Comparison of ENCODE assay signal across 35 cellular contexts in the genomic region with DNA sequence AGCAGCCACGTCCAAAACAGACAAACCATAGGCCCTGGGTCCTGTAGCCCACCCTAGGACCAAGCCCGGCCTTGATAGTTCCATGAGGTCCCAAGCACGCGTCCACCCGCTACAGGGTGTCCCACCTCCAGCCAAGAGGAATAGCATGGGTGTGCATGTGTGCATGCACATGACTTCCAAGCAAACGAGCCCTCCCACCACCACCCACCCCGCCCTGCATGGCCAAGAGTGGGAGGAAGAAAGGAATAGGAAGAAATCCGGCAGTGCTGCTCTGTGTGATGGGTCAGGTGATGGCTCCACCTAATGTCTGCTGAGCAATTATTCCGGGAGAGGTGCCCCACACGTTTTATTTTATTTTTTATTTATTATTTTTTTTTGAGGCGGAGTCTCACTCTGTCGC.
"Had no signal": no experiment of that assay in that cellular context is flagged by ENCODE, and none has a peak within 500 bp of the region (broad histone marks: within the 10 kb centered on the region; RNA-seq: fewer than 3 reads in every experiment).

No MANE protein-coding gene starts in this region.

- H3K27ac ChIP-seq: adrenal gland, body of pancreas, brain microvascular endothelial cell, breast epithelium, VCaP had no signal

- H3K4me1 ChIP-seq: adrenal gland, body of pancreas, breast epithelium had no signal

- H3K4me3 Mint-ChIP-seq: activated B cell treated with CpG ODN at 0.5 μM for 24 hours; activated CD4-positive, alpha-beta memory T cell treated with anti-CD3 and anti-CD28 coated beads for 36 hours; activated CD4-positive, alpha-beta T cell treated with anti-CD3 and anti-CD28 coated beads, Interleukin-2, amount 10 ng/mL, durations not matched to agents 24 days and 14 days; activated CD8-positive, alpha-beta T cell treated with anti-CD3 and anti-CD28 coated beads for 36 hours; activated naive CD4-positive, alpha-beta T cell treated with anti-CD3 and anti-CD28 coated beads for 36 hours; activated naive CD8-positive, alpha-beta T cell treated with anti-CD3 and anti-CD28 coated beads for 36 hours; activated T-cell treated with anti-CD3 and anti-CD28 coated beads, Interleukin-2, amount 50 U/mL, for 4 hours; activated T-cell treated with anti-CD3 and anti-CD28 coated beads, Interleukin-2, amount 50 U/mL, for 72 hours; activated T-helper 1 cell treated with anti-CD3 and anti-CD28 coated beads, Interleukin-12 subunit alpha, Interleukin-12 subunit beta, Interleukin-2, Interleukin-4 antibody, amounts not matched to agents 30 ng/mL and 10 ng/mL and 1 ng/mL, durations not matched to agents 14 hours and 24 hours and 36 hours; activated T-helper 17 cell treated with anti-CD3 and anti-CD28 coated beads, Interleukin-2, amount 50 U/mL, for 72 hours; T-helper 1 cell treated with Interleukin-12 subunit alpha and Interleukin-12 subunit beta and Interleukin-4 antibody, amounts not matched to agents 30 μg/mL and 1 μg/mL, for 36 hours; T-helper 2 cell treated with Interferon-gamma antibody and Interleukin-4, amounts not matched to agents 5 μg/mL and 100 μg/mL, for 36 hours had no signal

- H3K9me3 ChIP-seq: adrenal gland, body of pancreas, breast epithelium had no signal

- ATAC-seq: activated CD8-positive, alpha-beta T cell treated with anti-CD3 and anti-CD28 coated beads for 36 hours; activated naive CD4-positive, alpha-beta T cell treated with anti-CD3 and anti-CD28 coated beads, Interleukin-2, amount 50 U/mL, for 72 hours; activated T-cell treated with anti-CD3 and anti-CD28 coated beads, Interleukin-2, amount 50 U/mL, for 4 hours; activated T-cell treated with anti-CD3 and anti-CD28 coated beads, Interleukin-2, amount 50 U/mL, for 72 hours; activated T-helper 17 cell treated with anti-CD3 and anti-CD28 coated beads, Interleukin-2, amount 50 U/mL, for 72 hours; body of pancreas had no signal

- H3K27ac Mint-ChIP-seq: activated B cell treated with CpG ODN at 0.5 μM for 24 hours; activated CD4-positive, alpha-beta memory T cell treated with anti-CD3 and anti-CD28 coated beads for 36 hours; activated CD4-positive, alpha-beta T cell treated with anti-CD3 and anti-CD28 coated beads, Interleukin-2, amount 10 ng/mL, durations not matched to agents 24 days and 14 days; activated CD8-positive, alpha-beta T cell treated with anti-CD3 and anti-CD28 coated beads for 36 hours; activated naive CD4-positive, alpha-beta T cell treated with anti-CD3 and anti-CD28 coated beads for 36 hours; activated naive CD4-positive, alpha-beta T cell treated with anti-CD3 and anti-CD28 coated beads, Interleukin-2, amount 50 U/mL, for 72 hours; activated naive CD8-positive, alpha-beta T cell treated with anti-CD3 and anti-CD28 coated beads for 36 hours; activated T-cell treated with anti-CD3 and anti-CD28 coated beads, Interleukin-2, amount 50 U/mL, for 72 hours; activated T-helper 1 cell treated with anti-CD3 and anti-CD28 coated beads, Interleukin-12 subunit alpha, Interleukin-12 subunit beta, Interleukin-2, Interleukin-4 antibody, amounts not matched to agents 30 ng/mL and 10 ng/mL and 1 ng/mL, durations not matched to agents 14 hours and 24 hours and 36 hours; activated T-helper 17 cell treated with anti-CD3 and anti-CD28 coated beads, Interleukin-2, amount 50 U/mL, for 72 hours; T-helper 1 cell treated with Interleukin-12 subunit alpha and Interleukin-12 subunit beta and Interleukin-4 antibody, amounts not matched to agents 30 μg/mL and 1 μg/mL, for 36 hours; T-helper 2 cell treated with Interferon-gamma antibody and Interleukin-4, amounts not matched to agents 5 μg/mL and 100 μg/mL, for 36 hours had no signal

- H3K27me3 Mint-ChIP-seq: activated CD4-positive, alpha-beta memory T cell treated with anti-CD3 and anti-CD28 coated beads for 36 hours; activated CD4-positive, alpha-beta T cell treated with anti-CD3 and anti-CD28 coated beads, Interleukin-2, amount 10 ng/mL, durations not matched to agents 24 days and 14 days; activated CD8-positive, alpha-beta T cell treated with anti-CD3 and anti-CD28 coated beads for 36 hours; activated naive CD8-positive, alpha-beta T cell treated with anti-CD3 and anti-CD28 coated beads for 36 hours; activated T-helper 17 cell treated with anti-CD3 and anti-CD28 coated beads, Interleukin-2, amount 50 U/mL, for 72 hours had no signal

- H3K9me3 Mint-ChIP-seq: activated B cell treated with CpG ODN at 0.5 μM for 24 hours; activated CD4-positive, alpha-beta memory T cell treated with anti-CD3 and anti-CD28 coated beads for 36 hours; activated CD4-positive, alpha-beta T cell treated with anti-CD3 and anti-CD28 coated beads, Interleukin-2, amount 10 ng/mL, durations not matched to agents 24 days and 14 days; activated CD8-positive, alpha-beta T cell treated with anti-CD3 and anti-CD28 coated beads for 36 hours; activated naive CD4-positive, alpha-beta T cell treated with anti-CD3 and anti-CD28 coated beads for 36 hours; activated naive CD4-positive, alpha-beta T cell treated with anti-CD3 and anti-CD28 coated beads, Interleukin-2, amount 50 U/mL, for 72 hours; activated naive CD8-positive, alpha-beta T cell treated with anti-CD3 and anti-CD28 coated beads for 36 hours; activated T-cell treated with anti-CD3 and anti-CD28 coated beads, Interleukin-2, amount 50 U/mL, for 4 hours; activated T-cell treated with anti-CD3 and anti-CD28 coated beads, Interleukin-2, amount 50 U/mL, for 72 hours; activated T-helper 1 cell treated with anti-CD3 and anti-CD28 coated beads, Interleukin-12 subunit alpha, Interleukin-12 subunit beta, Interleukin-2, Interleukin-4 antibody, amounts not matched to agents 30 ng/mL and 10 ng/mL and 1 ng/mL, durations not matched to agents 14 hours and 24 hours and 36 hours; activated T-helper 17 cell treated with anti-CD3 and anti-CD28 coated beads, Interleukin-2, amount 50 U/mL, for 72 hours; T-helper 1 cell treated with Interleukin-12 subunit alpha and Interleukin-12 subunit beta and Interleukin-4 antibody, amounts not matched to agents 30 μg/mL and 1 μg/mL, for 36 hours; T-helper 2 cell treated with Interferon-gamma antibody and Interleukin-4, amounts not matched to agents 5 μg/mL and 100 μg/mL, for 36 hours had no signal

- H3K36me3 Mint-ChIP-seq: activated CD4-positive, alpha-beta memory T cell treated with anti-CD3 and anti-CD28 coated beads for 36 hours; activated naive CD4-positive, alpha-beta T cell treated with anti-CD3 and anti-CD28 coated beads, Interleukin-2, amount 50 U/mL, for 72 hours; activated naive CD8-positive, alpha-beta T cell treated with anti-CD3 and anti-CD28 coated beads for 36 hours had no signal

- DNase-seq: activated B cell treated with CpG ODN at 0.5 μM for 24 hours; activated CD4-positive, alpha-beta memory T cell treated with anti-CD3 and anti-CD28 coated beads for 36 hours; activated CD4-positive, alpha-beta T cell treated with anti-CD3 and anti-CD28 coated beads for 4 hours; activated CD4-positive, alpha-beta T cell treated with anti-CD3 and anti-CD28 coated beads, Interleukin-2, amount 10 ng/mL, durations not matched to agents 24 days and 14 days; activated CD4-positive, alpha-beta T cell treated with anti-CD3 and anti-CD28 coated beads, Interleukin-2, amount 50 U/mL, for 1 hour; activated CD4-positive, alpha-beta T cell treated with anti-CD3 and anti-CD28 coated beads, Interleukin-2, amount 50 U/mL, for 4 hours; activated CD4-positive, CD25-positive, alpha-beta regulatory T cell treated with anti-CD3 and anti-CD28 coated beads, Interleukin-2, amount 50 U/mL, for 72 hours; activated CD8-positive, alpha-beta memory T cell treated with anti-CD3 and anti-CD28 coated beads, Interleukin-2, amount 50 U/mL, for 4 hours; activated CD8-positive, alpha-beta T cell treated with anti-CD3 and anti-CD28 coated beads for 36 hours; activated effector memory CD4-positive, alpha-beta T cell treated with anti-CD3 and anti-CD28 coated beads, Interleukin-2, amount 50 U/mL, for 16 hours; activated gamma-delta T cell treated with Interleukin-2 at 50 U/mL for 16 hours; activated naive CD4-positive, alpha-beta T cell; activated naive CD4-positive, alpha-beta T cell treated with anti-CD3 and anti-CD28 coated beads for 36 hours; activated naive CD4-positive, alpha-beta T cell treated with anti-CD3 and anti-CD28 coated beads, Interleukin-2, amount 50 U/mL, for 16 hours; activated naive CD8-positive, alpha-beta T cell treated with anti-CD3 and anti-CD28 coated beads for 36 hours; activated T-cell treated with anti-CD3 and anti-CD28 coated beads for 4 hours; activated T-cell treated with anti-CD3 and anti-CD28 coated beads, Interleukin-2, amount 50 U/mL, for 1 hour; activated T-cell treated with anti-CD3 and anti-CD28 coated beads, Interleukin-2, amount 50 U/mL, for 4 hours; activated T-cell treated with anti-CD3 and anti-CD28 coated beads, Interleukin-2, amount 50 U/mL, for 72 hours; adrenal gland; amniotic stem cell; aorta; body of pancreas; brain microvascular endothelial cell; central memory CD4-positive, alpha-beta T cell; T-helper 1 cell; T-helper 2 cell; T-helper 9 cell had no signal

- H3K4me3 ChIP-seq: adrenal gland, body of pancreas, breast epithelium had no signal

- H3K36me3 ChIP-seq: adrenal gland, brain microvascular endothelial cell, breast epithelium had no signal

- H3K27me3 ChIP-seq: adrenal gland, body of pancreas, brain microvascular endothelial cell, breast epithelium had no signal

- H3K4me1 Mint-ChIP-seq: activated B cell treated with CpG ODN at 0.5 μM for 24 hours; activated CD4-positive, alpha-beta T cell treated with anti-CD3 and anti-CD28 coated beads, Interleukin-2, amount 10 ng/mL, durations not matched to agents 24 days and 14 days; activated naive CD8-positive, alpha-beta T cell treated with anti-CD3 and anti-CD28 coated beads for 36 hours; activated T-helper 17 cell treated with anti-CD3 and anti-CD28 coated beads, Interleukin-2, amount 50 U/mL, for 72 hours had no signal
